Comparison of ENCODE assay signal across 17 cellular contexts in genomic region chr4:95556460-95556859, GRCh38. TPM values are rescaled to one million over a fixed set of nuclear protein-coding genes. Genes with fewer than 3 reads are reported as not detected.
DNase-seq lines count a peak whose midpoint lies in the region; ATAC-seq and TF ChIP-seq lines count a peak whose summit lies in the region.
"Had no signal": no experiment of that assay in that cellular context is flagged by ENCODE, and none has a peak within 500 bp of the region (broad histone marks: within the 10 kb centered on the region; RNA-seq: fewer than 3 reads in every experiment).

No MANE protein-coding gene starts in this region.

- TF ChIP-seq RAD21 in Ishikawa (IDR thresholded peaks at IDR 0.05; ENCODE audit: low read depth): no peak

- ATAC-seq in GM19324 (IDR thresholded peaks at IDR 0.05; ENCODE audit: low FRiP score, unreplicated experiment): no peak
- ATAC-seq: activated CD8-positive, alpha-beta memory T cell treated with anti-CD3 and anti-CD28 coated beads, Interleukin-2, amount 10 ng/mL, durations not matched to agents 7 days and 5 days; left colon; naive thymus-derived CD4-positive, alpha-beta T cell had no signal

- in situ Hi-C loops in GM13977 (cut with MboI; ENCODE audit: low pct_unique_long_range_greater_than_20kb, low sequenced_read_pairs, unreplicated experiment): no loop called here

- no CpG with 5 or more reads among the region's 2 CpGs for WGBS in mesendoderm (ENCODE audit: extremely low coverage, insufficient coverage, low lambda C conversion rate)

- H3K36me3 ChIP-seq in mesendoderm (ENCODE audit: control insufficient read depth, insufficient read depth, low read length): no peaks in the 10 kb centered on the region
- H3K36me3 ChIP-seq: transverse colon had no signal

- no peak for TF ChIP-seq CTCF in choroid plexus epithelial cell (conservative IDR thresholded peaks at IDR 0.05; ENCODE audit: low read depth, low read length)
- TF ChIP-seq CTCF in GM13977 (IDR thresholded peaks at IDR 0.05; ENCODE audit: extremely low read depth, insufficient read depth, missing control alignments): no peak

- H3K23ac ChIP-seq in mesendoderm (ENCODE audit: low read length): no peak overlapping the region

- DNase-seq in RKO (ENCODE audit: low spot score) (peak; percentile 12), choroid plexus epithelial cell (ENCODE audit: low read depth) (peak; percentile 58), mesendoderm (peak; percentile 42), NCI-H82 treated with DMSO at 0.1 percent for 48 hours (lab: John Stamatoyannopoulos, UW; ENCODE audit: unreplicated experiment) (no peak), AML-193 (lab: John Stamatoyannopoulos, UW) (no peak), GM13977 (ENCODE audit: low spot score) (no peak)
- DNase-seq: activated CD4-positive, alpha-beta T cell treated with anti-CD3 and anti-CD28 coated beads for 48 hours; activated CD8-positive, alpha-beta memory T cell treated with anti-CD3 and anti-CD28 coated beads, Interleukin-2, amount 10 ng/mL, durations not matched to agents 7 days and 5 days; activated naive CD4-positive, alpha-beta T cell treated with anti-CD3 and anti-CD28 coated beads, Interleukin-2, amount 50 U/mL, for 16 hours; left colon; naive thymus-derived CD4-positive, alpha-beta T cell; NCI-H2171; NCI-H524 treated with DMSO at 0.1 percent for 48 hours; retina; transverse colon had no signal

- no peak overlapping the region for H3K4ac ChIP-seq in mesendoderm (ENCODE audit: low read depth, low read length)

- no peak overlapping the region for H3K18ac ChIP-seq in mesendoderm (ENCODE audit: low read length)

- no peak overlapping the region for H3K56ac ChIP-seq in mesendoderm (ENCODE audit: low read length)

- H4K8ac ChIP-seq in mesendoderm (ENCODE audit: low read depth, low read length): no peak overlapping the region

- H3K4me1 ChIP-seq in mesendoderm (ENCODE audit: control insufficient read depth, low read depth, low read length): no peaks in the 10 kb centered on the region
- H3K4me1 ChIP-seq: transverse colon had no signal

- no peaks in the 10 kb centered on the region for H3K79me1 ChIP-seq in mesendoderm (ENCODE audit: low read length)

- H2BK120ac ChIP-seq in mesendoderm (ENCODE audit: low read depth, low read length): no peak overlapping the region

- no peak overlapping the region for H3K27ac ChIP-seq in mesendoderm (ENCODE audit: low read depth, low read length)
- H3K27ac ChIP-seq: transverse colon had no signal

- H4K5ac ChIP-seq in mesendoderm (ENCODE audit: low read length): no peak overlapping the region

- no peak overlapping the region for H3K9ac ChIP-seq in mesendoderm (ENCODE audit: low read length)

- H3K27me3 ChIP-seq in mesendoderm (ENCODE audit: insufficient read depth, low read length, poor library complexity): no peaks in the 10 kb centered on the region
- H3K27me3 ChIP-seq: transverse colon had no signal

- H2AK5ac ChIP-seq in mesendoderm (ENCODE audit: low read length): no peak overlapping the region

- no peak overlapping the region for H3K4me2 ChIP-seq in mesendoderm (ENCODE audit: low read length)

- TF ChIP-seq EP300 in Ishikawa (IDR thresholded peaks at IDR 0.05; ENCODE audit: borderline replicate concordance): no peak

- no peak overlapping the region for H2BK15ac ChIP-seq in mesendoderm (replicated peaks; ENCODE audit: low read depth)

- H3K4me3 ChIP-seq in choroid plexus epithelial cell (ENCODE audit: low read depth, low read length): no peak overlapping the region
- H3K4me3 ChIP-seq in mesendoderm (ENCODE audit: low read length): no peak overlapping the region
- H3K4me3 ChIP-seq: transverse colon had no signal

- no peak overlapping the region for H2BK5ac ChIP-seq in mesendoderm (ENCODE audit: low read length)

- no peaks in the 10 kb centered on the region for H3K79me2 ChIP-seq in mesendoderm (ENCODE audit: control insufficient read depth, insufficient read depth, low read length)

TF ChIP-seq in Ishikawa, 13 proteins besides CTCF, POLR2A, EP300 and RAD21:
- TF ChIP-seq TAF1 (IDR thresholded peaks at IDR 0.05; ENCODE audit: low read depth) (no peak), CEBPB (IDR thresholded peaks at IDR 0.05) (peak; percentile 49; the same call in 1 of the 2 replicates)
TF ChIP-seq in Ishikawa: peak in this region for 1.

RNA-seq across cellular contexts. Expression of gene UNC5C, which starts 7.7 kb away (rescaled TPM):
- polyA plus RNA-seq in mesendoderm (2013, experiment 1 of 2): 0.29 TPM
- polyA plus RNA-seq in mesendoderm (2013, experiment 2 of 2): 0.29 TPM
- polyA plus RNA-seq: naive thymus-derived CD4-positive, alpha-beta T cell had no signal

Comparison
In these comparisons a context has a peak if more than half of its experiments do, and no peak if none do; other contexts are left out.
1. DNase-seq: peak in RKO (single experiment), choroid plexus epithelial cell (single experiment) and mesendoderm (single experiment); none in NCI-H82 treated with DMSO at 0.1 percent for 48 hours (single experiment), AML-193 (0 of 2) and GM13977 (single experiment).